ENCODE assay signal across 8 cellular contexts in the genomic region with DNA sequence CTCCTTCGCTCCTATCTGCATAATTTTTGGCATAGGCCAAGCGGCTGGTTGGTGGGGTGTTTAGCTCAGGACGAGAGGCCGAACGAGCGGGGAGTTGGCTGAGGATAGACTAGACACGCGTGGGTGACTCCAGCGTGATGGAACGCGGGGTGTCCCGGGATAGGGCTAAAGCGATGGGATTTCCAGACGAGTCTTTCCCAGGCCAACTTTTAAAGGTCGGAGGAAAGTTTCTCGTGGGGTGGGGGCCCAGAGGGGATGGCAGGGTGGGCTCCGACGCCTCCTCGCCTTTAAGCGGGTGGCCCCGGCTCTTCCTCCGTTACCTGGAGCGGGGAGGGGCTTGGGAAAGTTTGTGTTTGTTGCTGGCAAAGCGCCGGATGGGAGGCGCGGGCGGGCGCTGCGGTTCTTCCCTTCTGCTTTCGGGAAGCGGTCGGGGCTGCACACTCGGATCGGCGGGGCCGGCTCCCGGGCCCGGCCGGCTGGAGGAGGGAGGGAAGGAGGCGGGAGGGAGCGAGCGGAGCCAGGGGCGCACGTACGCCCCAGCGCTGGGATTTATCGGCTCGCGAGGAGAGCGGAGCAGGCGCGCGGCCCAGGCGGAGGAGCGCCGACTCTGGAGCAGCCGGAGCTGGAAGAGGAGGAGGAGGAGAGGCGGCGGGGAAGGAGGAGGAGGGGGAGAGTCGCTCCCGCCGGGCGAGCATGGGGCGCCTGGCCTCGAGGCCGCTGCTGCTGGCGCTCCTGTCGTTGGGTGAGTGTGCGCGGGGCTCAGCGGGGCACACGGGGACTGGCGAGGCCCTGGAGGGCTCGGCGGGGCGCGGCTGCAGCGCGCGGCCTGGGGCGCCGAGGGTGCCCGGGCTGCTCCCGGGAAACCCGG. TPM values are rescaled to one million over a fixed set of nuclear protein-coding genes. Genes with fewer than 3 reads are reported as not detected.
DNase-seq lines count a peak whose midpoint lies in the region; ATAC-seq and TF ChIP-seq lines count a peak whose summit lies in the region.

TSS of gene PTGFRN (plus strand) at position 406 of the 868 bp plus-strand sequence. CDS start at position 694, 288 bp downstream.

- 0 out of 2 replicates have a peak, but pooled peaks have one; percentile 2 for TF ChIP-seq EP300 in Ishikawa (IDR thresholded peaks at IDR 0.05; ENCODE audit: borderline replicate concordance)

- ATAC-seq in left colon (peak; percentile 70), GM21390 (IDR thresholded peaks at IDR 0.05; ENCODE audit: unreplicated experiment) (no peak)

- no peak for TF ChIP-seq CTCF in VCaP (conservative IDR thresholded peaks at IDR 0.05)

- TF ChIP-seq RAD21 in Ishikawa (IDR thresholded peaks at IDR 0.05; ENCODE audit: low read depth) = no peak

- H3K27ac ChIP-seq in VCaP = peak within 1 kb of the TSS; percentile 81

- intact Hi-C loops in left colon (cut with DNase I, micrococcal nuclease) = loop anchor here in 1 of 2 donors (10.0 kb wide), 1 partner anchor 75 kb away; no protein-coding TSS in a partner anchor

- DNase-seq in COLO829 (ENCODE audit: low spot score) (peak; percentile 14), dedifferentiated amniotic fluid mesenchymal stem cell (ENCODE audit: extremely low spot score) (peak; percentile 53), left colon (peak; percentile 74 to 81), middle frontal gyrus (ENCODE audit: extremely low spot score, low spot score) (no peak)
- peak; percentile 8 to 32 for DNase-seq in stimulated activated CD4-positive, alpha-beta T cell treated with anti-CD3 and anti-CD28 coated beads, Interleukin-1b, Interleukin-23, amount 100 ng/mL, for 4 hours (ENCODE audit: low read depth in 2 of 2)

TF ChIP-seq in Ishikawa, 13 proteins besides CTCF, POLR2A, EP300 and RAD21:
- TF ChIP-seq NFIC (IDR thresholded peaks at IDR 0.05) = peak; percentile 71
- no peak for TF ChIP-seq CEBPB (IDR thresholded peaks at IDR 0.05)
- TF ChIP-seq TAF1 (IDR thresholded peaks at IDR 0.05; ENCODE audit: low read depth) = 0 out of 2 replicates have a peak, but pooled peaks have one; percentile 35
- TF ChIP-seq MAX (IDR thresholded peaks at IDR 0.05) = peak; percentile 63
- TF ChIP-seq YY1 (IDR thresholded peaks at IDR 0.05; ENCODE audit: low read depth) = peak; percentile 29; the same call in 1 of the 2 replicates

RNA-seq across cellular contexts. Expression of gene PTGFRN, which starts in this region (rescaled TPM):
- total RNA-seq in left colon = 10 to 100 TPM; 97.2 to 98.6 TPM
